Comparison of ENCODE assay signal across 9 cellular contexts in the genomic region with DNA sequence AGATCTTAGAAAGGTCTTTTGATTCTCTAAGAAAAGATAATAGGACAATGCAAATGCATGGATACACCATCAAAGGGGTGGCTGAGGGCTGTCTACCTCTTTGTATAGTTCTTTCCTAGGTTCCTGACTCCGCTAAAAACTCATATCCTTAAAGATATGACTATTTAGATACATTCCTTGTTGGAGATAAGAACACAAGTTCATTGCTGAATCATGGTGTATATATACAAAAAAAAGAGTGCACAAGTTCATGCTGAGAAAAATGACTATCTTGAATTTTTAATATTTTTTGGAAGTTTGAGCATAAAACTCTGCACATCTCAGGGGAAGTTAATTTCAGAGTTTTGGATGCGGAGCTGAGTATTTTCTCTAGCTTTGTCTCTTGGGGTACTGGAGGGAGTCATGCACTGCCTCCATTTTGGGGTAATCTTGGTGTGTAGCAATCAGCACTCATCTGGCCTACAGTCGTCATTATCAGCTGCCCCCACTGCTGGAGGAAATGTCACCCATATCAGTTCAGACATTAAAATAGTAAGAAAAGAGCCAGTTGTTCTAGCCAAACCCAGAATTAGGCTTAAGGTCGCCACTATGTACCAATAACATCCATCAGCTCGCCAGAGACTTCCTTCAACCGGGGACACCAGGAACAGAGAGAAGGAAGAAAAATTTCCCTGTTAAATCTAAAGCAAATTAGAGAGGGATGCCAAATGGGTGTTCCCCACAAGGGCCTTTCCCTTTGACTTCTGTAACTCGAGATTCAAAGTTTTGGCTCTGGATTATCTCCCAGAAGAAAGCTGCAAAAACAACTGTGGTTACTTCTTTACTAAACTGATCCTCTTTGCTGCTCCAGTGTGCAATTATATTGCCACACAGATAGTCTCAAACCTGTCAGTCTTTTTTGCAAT. TPM values are rescaled to one million over a fixed set of nuclear protein-coding genes. Genes with fewer than 3 reads are reported as not detected.
A peak's percentile ranks its signal among the peaks of the same experiment; 100 is the strongest.
DNase-seq lines count a peak whose midpoint lies in the region; ATAC-seq, FAIRE-seq and TF ChIP-seq lines count a peak whose summit lies in the region.
"Had no signal": no experiment of that assay in that cellular context is flagged by ENCODE, and none has a peak within 500 bp of the region (broad histone marks: within the 10 kb centered on the region; RNA-seq: fewer than 3 reads in every experiment).

No MANE protein-coding gene starts in this region.

- POLR2A ChIA-PET in activated CD8-positive, alpha-beta T cell treated with anti-CD3 and anti-CD28 coated beads, Interleukin-2, amount 10 ng/mL, durations not matched to agents 7 days and 5 days (lab: Charles Lee): interaction anchor here (1.1 to 1.4 kb wide), 4 partner anchors 9 to 51 kb away, joined by 3 to 8 read pairs (median 4); a partner anchor contains a TSS

- H3K9me2 ChIP-seq in GM23338 (ENCODE audit: insufficient read depth): 0 out of 2 replicates have a peak, but pooled peaks cover 9% of the 10 kb centered on the region

- no peak for FAIRE-seq in pancreas (lab: Jason Lieb, UNC)

- H3K4me1 ChIP-seq in BLaER1 (peaks cover 74% of the 10 kb centered on the region), GM23338 (ENCODE audit: insufficient read depth) (peaks cover 16% of the 10 kb centered on the region), pancreas (peaks cover 4 to 35% (median 28%) of the 10 kb centered on the region in 3 donors)

- no peaks in the 10 kb centered on the region for H3F3A ChIP-seq in GM23338 (replicated peaks; ENCODE audit: low read depth)

- CTCF ChIA-PET in activated CD8-positive, alpha-beta T cell treated with anti-CD3 and anti-CD28 coated beads, Interleukin-2, amount 10 ng/mL, durations not matched to agents 7 days and 5 days (lab: Charles Lee): interaction anchor here (0.9 to 9.9 kb wide), 2 partner anchors 15 to 30 kb away, joined by 3 to 295 read pairs; no protein-coding TSS in a partner anchor

- H3K36me3 ChIP-seq in BLaER1 (peaks cover 28% of the 10 kb centered on the region), GM23338 (ENCODE audit: insufficient read depth) (no peaks in the 10 kb centered on the region), pancreas (no peaks in the 10 kb centered on the region)

- DNase-seq in GM23338 (ENCODE audit: low spot score) (no peak), immature natural killer cell (peak in 1 of 3 donors; percentile 27), amniotic stem cell (lab: John Stamatoyannopoulos, UW) (no peak), pancreas (no peak)
- no peak for DNase-seq in activated CD8-positive, alpha-beta T cell treated with anti-CD3 and anti-CD28 coated beads, Interleukin-2, amount 10 ng/mL, durations not matched to agents 7 days and 5 days
- DNase-seq: stimulated activated CD4-positive, alpha-beta T cell treated with anti-CD3 and anti-CD28 coated beads, Interleukin-12 subunit alpha, Interleukin-12 subunit beta, amount 100 ng/mL, for 4 hours had no signal

- peak overlapping the region; percentile 90 for H3K9ac ChIP-seq in BLaER1

- no peak for ATAC-seq in GM23338
- no peak for ATAC-seq in activated CD8-positive, alpha-beta T cell treated with anti-CD3 and anti-CD28 coated beads, Interleukin-2, amount 10 ng/mL, durations not matched to agents 7 days and 5 days
- ATAC-seq in HG03196 (IDR thresholded peaks at IDR 0.05; ENCODE audit: unreplicated experiment): no peak
- no peak for ATAC-seq in pancreas
- ATAC-seq in GM21576 (IDR thresholded peaks at IDR 0.05; ENCODE audit: unreplicated experiment): no peak

- H3K4me1 Mint-ChIP-seq in GM23338 (peaks cover 18% of the 10 kb centered on the region; the same call in 2 of the 3 replicates), immature natural killer cell (peaks cover 64 to 74% of the 10 kb centered on the region in 2 donors)
- H3K4me1 Mint-ChIP-seq in activated CD8-positive, alpha-beta T cell treated with anti-CD3 and anti-CD28 coated beads, Interleukin-2, amount 10 ng/mL, durations not matched to agents 7 days and 5 days (ENCODE audit: low read depth): peaks cover 83% of the 10 kb centered on the region

- H3K9me3 ChIP-seq in BLaER1 (no peaks in the 10 kb centered on the region), pancreas (no peaks in the 10 kb centered on the region)

- peak overlapping the region; percentile 91 for H3K4me2 ChIP-seq in BLaER1
- H3K4me2 ChIP-seq in GM23338: no peak overlapping the region

- H3K9me3 Mint-ChIP-seq in GM23338 (no peaks in the 10 kb centered on the region), immature natural killer cell (no peaks in the 10 kb centered on the region)
- no peaks in the 10 kb centered on the region for H3K9me3 Mint-ChIP-seq in activated CD8-positive, alpha-beta T cell treated with anti-CD3 and anti-CD28 coated beads, Interleukin-2, amount 10 ng/mL, durations not matched to agents 7 days and 5 days (ENCODE audit: insufficient read depth)

- no peak overlapping the region for H3K27ac Mint-ChIP-seq in GM23338
- peak overlapping the region; percentile 82 for H3K27ac Mint-ChIP-seq in activated CD8-positive, alpha-beta T cell treated with anti-CD3 and anti-CD28 coated beads, Interleukin-2, amount 10 ng/mL, durations not matched to agents 7 days and 5 days
- H3K27ac Mint-ChIP-seq in immature natural killer cell: peak overlapping the region; percentile 76 to 98 (median 91)

- H3K27me3 ChIP-seq in BLaER1: no peaks in the 10 kb centered on the region
- H3K27me3 ChIP-seq in GM23338 (ENCODE audit: insufficient read depth): no peaks in the 10 kb centered on the region
- no peaks in the 10 kb centered on the region for H3K27me3 ChIP-seq in pancreas

- H3K36me3 Mint-ChIP-seq in GM23338 (ENCODE audit: low read depth): no peaks in the 10 kb centered on the region
- H3K36me3 Mint-ChIP-seq in activated CD8-positive, alpha-beta T cell treated with anti-CD3 and anti-CD28 coated beads, Interleukin-2, amount 10 ng/mL, durations not matched to agents 7 days and 5 days (ENCODE audit: low read depth): peaks cover 9% of the 10 kb centered on the region
- H3K36me3 Mint-ChIP-seq in immature natural killer cell: no peaks in the 10 kb centered on the region

- H3K27ac ChIP-seq in BLaER1 (peak overlapping the region; percentile 86), GM23338 (ENCODE audit: low read depth) (no peak overlapping the region), pancreas (peak overlapping the region in 1 of 4 donors; percentile 8)

- WGBS in pancreas, 2 donors: 28 to 43% methylated on average over 7 of the region's 7 CpGs

- H2AFZ ChIP-seq in GM23338: peak overlapping the region; percentile 60

- H3K27me3 Mint-ChIP-seq in GM23338 (ENCODE audit: insufficient read depth, low read depth, poor library complexity) (no peaks in the 10 kb centered on the region), immature natural killer cell (ENCODE audit: low read depth in 3 of 3) (peaks cover 0 to 7% (median 2%) of the 10 kb centered on the region in 3 donors)
- H3K27me3 Mint-ChIP-seq in activated CD8-positive, alpha-beta T cell treated with anti-CD3 and anti-CD28 coated beads, Interleukin-2, amount 10 ng/mL, durations not matched to agents 7 days and 5 days (ENCODE audit: low read depth): peaks cover 2% of the 10 kb centered on the region

- intact Hi-C loops in pancreas (cut with DNase I): no loop called here

- no peaks in the 10 kb centered on the region for H3K79me2 ChIP-seq in GM23338 (replicated peaks; ENCODE audit: insufficient read depth)

- H3K4me3 Mint-ChIP-seq in GM23338: no peak overlapping the region
- H3K4me3 Mint-ChIP-seq in activated CD8-positive, alpha-beta T cell treated with anti-CD3 and anti-CD28 coated beads, Interleukin-2, amount 10 ng/mL, durations not matched to agents 7 days and 5 days: peak overlapping the region; percentile 86
- peak overlapping the region; percentile 72 to 99 (median 98) for H3K4me3 Mint-ChIP-seq in immature natural killer cell

- peaks cover 26% of the 10 kb centered on the region for H4K20me1 ChIP-seq in BLaER1
- H4K20me1 ChIP-seq in GM23338 (replicated peaks; ENCODE audit: insufficient read depth): no peaks in the 10 kb centered on the region

- H3K4me3 ChIP-seq in BLaER1: peak overlapping the region; percentile 76
- no peak overlapping the region for H3K4me3 ChIP-seq in GM23338
- H3K4me3 ChIP-seq in pancreas: no peak overlapping the region

- TF ChIP-seq CTCF in GM23338 (conservative IDR thresholded peaks at IDR 0.05; ENCODE audit: low read depth in 2 of 2): no peak
- TF ChIP-seq CTCF in pancreas (IDR thresholded peaks at IDR 0.05): no peak

TF ChIP-seq in GM23338, 12 proteins besides CTCF, POLR2A, EP300 and RAD21:
- no peak for TF ChIP-seq EZH2 (IDR thresholded peaks at IDR 0.05; ENCODE audit: low read depth, unreplicated experiment)

RNA-seq across cellular contexts. Expression of a gene that starts 49.0 kb away (rescaled TPM):
- total RNA-seq in GM23338 (2014; rRNA removed; shearing (Covaris generic)): 229 and 394 TPM in 2 replicates
- polyA plus RNA-seq in GM23338 (2016; fragmentation: Nextera tagmentation; extraction: Ambion mirVana) (579 and 620 TPM in 2 replicates), immature natural killer cell (10 to 100 TPM in 2 of 3 donors, 1 to 10 TPM in 1; 3.0 to 15.4 (median 12.1) TPM), pancreas (1 to 10 TPM; 1.2 to 2.0 TPM)
- total RNA-seq in activated CD8-positive, alpha-beta T cell treated with anti-CD3 and anti-CD28 coated beads, Interleukin-2, amount 10 ng/mL, durations not matched to agents 7 days and 5 days: 100 to 1,000 TPM; 138 to 140 TPM
- total RNA-seq in pancreas: 1 to 10 TPM in 3 of 6 donors, under 1 TPM in 2, not detected in 1; 0.31 to 2.7 (median 1.3) TPM

RNA-seq across cellular contexts. Expression of a gene that starts 51.8 kb away (rescaled TPM):
- 27.0 and 33.2 TPM in 2 replicates for total RNA-seq in GM23338 (2014; rRNA removed; shearing (Covaris generic))
- polyA plus RNA-seq in GM23338 (2016; fragmentation: Nextera tagmentation; extraction: Ambion mirVana): 31.1 and 47.5 TPM in 2 replicates
- total RNA-seq in activated CD8-positive, alpha-beta T cell treated with anti-CD3 and anti-CD28 coated beads, Interleukin-2, amount 10 ng/mL, durations not matched to agents 7 days and 5 days: 10 to 100 TPM; 41.0 to 46.9 TPM
- polyA plus RNA-seq in immature natural killer cell: 100 to 1,000 TPM in 1 of 3 donors, 10 to 100 TPM in 2; 38.8 to 117 (median 71.0) TPM
- total RNA-seq in pancreas: 10 to 100 TPM; 15.8 to 24.6 (median 20.6) TPM
- polyA plus RNA-seq in pancreas: 10 to 100 TPM; 12.3 to 21.2 TPM

Comparison
In these comparisons a context has a peak if more than half of its experiments do, and no peak if none do; other contexts are left out.
1. RNA of a gene that starts 49.0 kb away (total RNA-seq): 229 to 394 TPM in GM23338 and 138 to 140 TPM in activated CD8-positive, alpha-beta T cell treated with anti-CD3 and anti-CD28 coated beads, Interleukin-2, amount 10 ng/mL, durations not matched to agents 7 days and 5 days; 0.31 to 2.7 TPM in pancreas; every median in the first group is over 10 times any median in the second.